8 cellular contexts compared by ENCODE assay signal in genomic region chr7:152833074-152833974, GRCh38.
A peak's percentile ranks its signal among the peaks of the same experiment; 100 is the strongest.
DNase-seq lines count a peak whose midpoint lies in the region; ATAC-seq and TF ChIP-seq lines count a peak whose summit lies in the region.
"Not testable (repeated sequence)": the region's sequence is repeated elsewhere in the genome, so short reads cannot be mapped to it uniquely, and the experiment has no call there.

No MANE protein-coding gene starts in this region.

- H3K27me3 ChIP-seq in A673 (replicated peaks; ENCODE audit: insufficient read depth, low read depth, low read length, poor library complexity); SU-DHL-6 (ENCODE audit: low read length): not testable (repeated sequence)

- H3K27ac Mint-ChIP-seq in progenitor cell of endocrine pancreas, result not testable (repeated sequence)

- H3K4me2 ChIP-seq in SU-DHL-6 (ENCODE audit: low read depth, low read length, poor library complexity, severe bottlenecking), result not testable (repeated sequence)

- H3K27me3 Mint-ChIP-seq in progenitor cell of endocrine pancreas, result not testable (repeated sequence)

- not testable (repeated sequence) for H3K9me2 ChIP-seq in SU-DHL-6 (replicated peaks; ENCODE audit: insufficient read depth, low read length)

- H3K4me1 ChIP-seq in A673 (ENCODE audit: insufficient read depth, low read length, poor library complexity, severe bottlenecking), result not testable (repeated sequence)

- POLR2A ChIA-PET in A673 (lab: Charles Lee; ENCODE audit: low non-redundant PET), result not testable (repeated sequence)

- DNase-seq in A673 (ENCODE audit: low spot score), result peak; percentile 29
- DNase-seq in NCI-H1694 (lab: John Stamatoyannopoulos, UW), result peak; percentile 45
- peak; percentile 51 for DNase-seq in cerebellar cortex (ENCODE audit: low spot score)
- peak; percentile 9 for DNase-seq in iPS DF 4.7 (ENCODE audit: extremely low read depth, low spot score)
- not testable (repeated sequence) for DNase-seq in progenitor cell of endocrine pancreas (ENCODE audit: low spot score, unreplicated experiment)

- TF ChIP-seq CTCF in A673 (conservative IDR thresholded peaks at IDR 0.05; ENCODE audit: low read depth, low read length) (peak; percentile 50), GM12873 (IDR thresholded peaks at IDR 0.05; ENCODE audit: insufficient read depth, low read depth, low read length, missing control alignments) (peak; percentile 44), SU-DHL-6 (IDR thresholded peaks at IDR 0.05; ENCODE audit: insufficient read depth, low read length, poor library complexity, severe bottlenecking) (peak; percentile 35), progenitor cell of endocrine pancreas (IDR thresholded peaks at IDR 0.05; ENCODE audit: unreplicated experiment) (peak; percentile 65)

- intact Hi-C loops in A673 (cut with micrococcal nuclease; ENCODE audit: unreplicated experiment), result not testable (repeated sequence)

- H3K36me3 Mint-ChIP-seq in progenitor cell of endocrine pancreas (ENCODE audit: insufficient read depth), result not testable (repeated sequence)

- not testable (repeated sequence) for H3K9ac ChIP-seq in SU-DHL-6 (ENCODE audit: low read length)

- H4K20me1 ChIP-seq in SU-DHL-6 (ENCODE audit: low read depth, low read length), result not testable (repeated sequence)

- H3K9me3 ChIP-seq in A673 (ENCODE audit: low read depth, low read length, poor library complexity, severe bottlenecking); SU-DHL-6 (ENCODE audit: insufficient read depth, low read length): not testable (repeated sequence)

- not testable (repeated sequence) for H3F3A ChIP-seq in SU-DHL-6 (ENCODE audit: insufficient read depth)

- not testable (repeated sequence) for H3K4me1 Mint-ChIP-seq in progenitor cell of endocrine pancreas (ENCODE audit: low read depth)

- H3K4me3 Mint-ChIP-seq in progenitor cell of endocrine pancreas (ENCODE audit: low read depth), result not testable (repeated sequence)

- CTCF ChIA-PET in A673 (lab: Charles Lee), result not testable (repeated sequence)

- H2AFZ ChIP-seq in SU-DHL-6 (ENCODE audit: low read depth, low read length, severe bottlenecking), result not testable (repeated sequence)

- ATAC-seq in HG02798 (IDR thresholded peaks at IDR 0.05; ENCODE audit: poor library complexity, unreplicated experiment), result peak; percentile 55

- BruUV-seq in A673 (replicated peaks; lab: Mats Ljungman, UMichigan), result not testable (repeated sequence)

- not testable (repeated sequence) for H3K36me3 ChIP-seq in A673 (ENCODE audit: insufficient read depth, low read length, poor library complexity, severe bottlenecking); SU-DHL-6 (ENCODE audit: low read length)

- H3K79me2 ChIP-seq in SU-DHL-6 (ENCODE audit: insufficient read depth, low read length), result not testable (repeated sequence)

- H3K27ac ChIP-seq in A673 (ENCODE audit: low read depth, low read length, poor library complexity, severe bottlenecking); SU-DHL-6 (ENCODE audit: low read depth, low read length): not testable (repeated sequence)

- H3K4me3 ChIP-seq in A673 (ENCODE audit: low read depth, low read length, poor library complexity, severe bottlenecking); SU-DHL-6 (ENCODE audit: insufficient read depth, low read length, poor library complexity, severe bottlenecking): not testable (repeated sequence)

- H3K9me3 Mint-ChIP-seq in progenitor cell of endocrine pancreas (ENCODE audit: low read depth), result not testable (repeated sequence)
